Comparison of ENCODE assay signal across 1 cellular context in genomic region chr21:37266515-37267221, GRCh38.
TF ChIP-seq lines count a peak whose summit lies in the region.

No MANE protein-coding gene starts in this region.

TF ChIP-seq in HEK293, 187 proteins besides CTCF, POLR2A, EP300 and RAD21 (continued from another document):
- TF ChIP-seq, protein P1, sequence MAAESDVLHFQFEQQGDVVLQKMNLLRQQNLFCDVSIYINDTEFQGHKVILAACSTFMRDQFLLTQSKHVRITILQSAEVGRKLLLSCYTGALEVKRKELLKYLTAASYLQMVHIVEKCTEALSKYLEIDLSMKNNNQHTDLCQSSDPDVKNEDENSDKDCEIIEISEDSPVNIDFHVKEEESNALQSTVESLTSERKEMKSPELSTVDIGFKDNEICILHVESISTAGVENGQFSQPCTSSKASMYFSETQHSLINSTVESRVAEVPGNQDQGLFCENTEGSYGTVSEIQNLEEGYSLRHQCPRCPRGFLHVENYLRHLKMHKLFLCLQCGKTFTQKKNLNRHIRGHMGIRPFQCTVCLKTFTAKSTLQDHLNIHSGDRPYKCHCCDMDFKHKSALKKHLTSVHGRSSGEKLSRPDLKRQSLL (tag by site-specific recombination; IDR thresholded peaks at IDR 0.05) = peak; percentile 55; the same call in 1 of the 2 replicates
- no peak for TF ChIP-seq GLI4 (tag by site-specific recombination; IDR thresholded peaks at IDR 0.05)
TF ChIP-seq in HEK293: peak in this region for 14.
